Comparison of ENCODE assay signal across 11 cellular contexts in genomic region chr1:206053616-206054015, GRCh38. TPM values are rescaled to one million over a fixed set of nuclear protein-coding genes. Genes with fewer than 3 reads are reported as not detected.
"Had no signal": no experiment of that assay in that cellular context is flagged by ENCODE, and none has a peak within 500 bp of the region (broad histone marks: within the 10 kb centered on the region; RNA-seq: fewer than 3 reads in every experiment).

No MANE protein-coding gene starts in this region.

RNA-seq across cellular contexts. Expression of gene RHEX, which starts 0.6 kb away (rescaled TPM):
- total RNA-seq: activated CD4-positive, alpha-beta memory T cell treated with anti-CD3 and anti-CD28 coated beads for 36 hours; activated naive CD4-positive, alpha-beta T cell treated with anti-CD3 and anti-CD28 coated beads for 36 hours; activated naive CD8-positive, alpha-beta T cell treated with anti-CD3 and anti-CD28 coated beads, Interleukin-2, amount 10 ng/mL, durations not matched to agents 7 days and 5 days; bronchial epithelial cell; fibroblast of villous mesenchyme; mammary epithelial cell; occipital lobe had no signal
- polyA plus RNA-seq: mammary epithelial cell, neural cell had no signal

RNA-seq across cellular contexts. Expression of gene CTSE, which starts 29.9 kb away (rescaled TPM):
- total RNA-seq: activated CD4-positive, alpha-beta memory T cell treated with anti-CD3 and anti-CD28 coated beads for 36 hours; activated naive CD4-positive, alpha-beta T cell treated with anti-CD3 and anti-CD28 coated beads for 36 hours; activated naive CD8-positive, alpha-beta T cell treated with anti-CD3 and anti-CD28 coated beads, Interleukin-2, amount 10 ng/mL, durations not matched to agents 7 days and 5 days; bronchial epithelial cell; fibroblast of villous mesenchyme; heart right ventricle; left ventricle myocardium inferior; occipital lobe; vagina had no signal
- polyA plus RNA-seq: neural cell had no signal

RNA-seq across cellular contexts. Expression of gene RAB7B, which starts 50.4 kb away (rescaled TPM):
- total RNA-seq: activated CD4-positive, alpha-beta memory T cell treated with anti-CD3 and anti-CD28 coated beads for 36 hours; activated naive CD4-positive, alpha-beta T cell treated with anti-CD3 and anti-CD28 coated beads for 36 hours had no signal
- polyA plus RNA-seq: neural cell had no signal
